In genomic region chr21:33324311-33325221, GRCh38 we compare ENCODE assay signal across 9 cellular contexts. TPM values are rescaled to one million over a fixed set of nuclear protein-coding genes. Genes with fewer than 3 reads are reported as not detected.
DNase-seq lines count a peak whose midpoint lies in the region; ATAC-seq and TF ChIP-seq lines count a peak whose summit lies in the region.
"Had no signal": no experiment of that assay in that cellular context is flagged by ENCODE, and none has a peak within 500 bp of the region (broad histone marks: within the 10 kb centered on the region; RNA-seq: fewer than 3 reads in every experiment).

IFNAR1 (plus strand) TSS chr21:33324970; CDS start chr21:33325056, 86 bp downstream.

- DNase-seq in AG09309 (ENCODE audit: low read depth) = peak; percentile 88
- peak; percentile 94 for DNase-seq in NCI-H226
- DNase-seq in activated B cell treated with CpG ODN at 0.5 μM for 24 hours = peak; percentile 97
- DNase-seq in central memory CD4-positive, alpha-beta T cell = peak; percentile 97
- DNase-seq in iris pigment epithelial cell (ENCODE audit: low read depth) = peak; percentile 99
- peak; percentile 99 for DNase-seq in stimulated activated CD4-positive, alpha-beta T cell treated with anti-CD3 and anti-CD28 coated beads, Interleukin-12 subunit alpha, Interleukin-12 subunit beta, amount 100 ng/mL, for 4 hours

- ATAC-seq in GM19023 (IDR thresholded peaks at IDR 0.05; ENCODE audit: unreplicated experiment) (peak; percentile 87), HG03196 (IDR thresholded peaks at IDR 0.05; ENCODE audit: unreplicated experiment) (peak; percentile 81), activated B cell treated with CpG ODN at 0.5 μM for 24 hours (ENCODE audit: low read depth) (peak; percentile 80)

- H3K4me3 Mint-ChIP-seq in activated B cell treated with CpG ODN at 0.5 μM for 24 hours = no peak within 1 kb of the TSS

- no peaks in the 10 kb centered on the region for H3K27me3 Mint-ChIP-seq in activated B cell treated with CpG ODN at 0.5 μM for 24 hours

- CTCF ChIA-PET in activated B cell treated with CpG ODN at 0.5 μM for 24 hours (lab: Charles Lee) = interaction anchor here (0.7 to 2.0 kb wide), 11 partner anchors 25 to 126 kb away, joined by 3 to 20 read pairs (median 6); partner anchors contain the start of gene IL10RB

- intact Hi-C loops in activated B cell treated with CpG ODN at 0.5 μM for 24 hours (cut with micrococcal nuclease) = loop anchor here (1.0 to 5.0 kb wide), 12 partner anchors 16 to 318 kb away; partner anchors contain the start of genes CRYZL1, GART, IFNGR2 and IL10RB

- TF ChIP-seq CTCF in AG09309 (IDR thresholded peaks at IDR 0.05; ENCODE audit: control insufficient read depth, insufficient read depth, low read depth, low read length, missing control alignments) (no peak), activated B cell treated with CpG ODN at 0.5 μM for 24 hours (IDR thresholded peaks at IDR 0.05) (no peak)

- no peak within 1 kb of the TSS for H3K27ac Mint-ChIP-seq in activated B cell treated with CpG ODN at 0.5 μM for 24 hours
- H3K27ac Mint-ChIP-seq: T-helper 1 cell treated with Interleukin-12 subunit alpha and Interleukin-12 subunit beta and Interleukin-4 antibody, amounts not matched to agents 30 μg/mL and 1 μg/mL, for 36 hours had no signal

- no peaks in the 10 kb centered on the region for H3K9me3 Mint-ChIP-seq in activated B cell treated with CpG ODN at 0.5 μM for 24 hours
- H3K9me3 Mint-ChIP-seq: T-helper 1 cell treated with Interleukin-12 subunit alpha and Interleukin-12 subunit beta and Interleukin-4 antibody, amounts not matched to agents 30 μg/mL and 1 μg/mL, for 36 hours had no signal

- peaks cover 10% of the 10 kb centered on the region for H3K36me3 Mint-ChIP-seq in activated B cell treated with CpG ODN at 0.5 μM for 24 hours (ENCODE audit: low read depth)

- H3K4me1 Mint-ChIP-seq in activated B cell treated with CpG ODN at 0.5 μM for 24 hours = peaks cover 33% of the 10 kb centered on the region

- POLR2A ChIA-PET in activated B cell treated with CpG ODN at 0.5 μM for 24 hours (lab: Charles Lee) = interaction anchor here (0.6 to 2.2 kb wide), 44 partner anchors 8 to 612 kb away, joined by 3 to 54 read pairs (median 7); partner anchors contain the start of genes IFNGR2, IL10RB and TMEM50B

- peak within 1 kb of the TSS; percentile 93 for H3K4me3 ChIP-seq in AG09309 (ENCODE audit: control insufficient read depth, low read depth, low read length)

RNA-seq across cellular contexts. Expression of gene IFNAR1, which starts in this region (rescaled TPM):
- total RNA-seq in activated B cell treated with CpG ODN at 0.5 μM for 24 hours = 33.9 and 34.5 TPM in 2 replicates

Comparison
In these comparisons a context has a peak if more than half of its experiments do, and no peak if none do; other contexts are left out.
1. Peak in every context shown above with its lines: DNase-seq, ATAC-seq and H3K4me3 ChIP-seq.